In genomic region chr7:133217805-133218204, GRCh38 we compare ENCODE assay signal across 17 cellular contexts.
"Had no signal": no experiment of that assay in that cellular context is flagged by ENCODE, and none has a peak within 500 bp of the region (broad histone marks: within the 10 kb centered on the region; RNA-seq: fewer than 3 reads in every experiment).

No MANE protein-coding gene starts in this region.

- ATAC-seq: foreskin keratinocyte, gastroesophageal sphincter, heart left ventricle, left lung, left ventricle myocardium superior, lower lobe of right lung, mucosa of descending colon had no signal

- H3K27ac Mint-ChIP-seq: mesothelial cell of epicardium had no signal

- H3K27me3 ChIP-seq: dorsolateral prefrontal cortex, esophagus muscularis mucosa, gastroesophageal sphincter, heart left ventricle, left lung had no signal

- H3K27ac ChIP-seq: coronary artery, dorsolateral prefrontal cortex, esophagus muscularis mucosa, foreskin keratinocyte, gastroesophageal sphincter, heart left ventricle, left lung, lower lobe of right lung had no signal

- H3K36me3 ChIP-seq: esophagus muscularis mucosa, gastroesophageal sphincter, heart left ventricle, left lung, lower lobe of right lung had no signal

- H3K4me3 ChIP-seq: coronary artery, dorsolateral prefrontal cortex, esophagus muscularis mucosa, gastroesophageal sphincter, heart left ventricle, left lung, lower lobe of right lung, mucosa of descending colon had no signal

- H3K4me3 Mint-ChIP-seq: mesothelial cell of epicardium had no signal

- H3K4me1 Mint-ChIP-seq: mesothelial cell of epicardium had no signal

- DNase-seq: dermis blood vessel endothelial cell; dorsolateral prefrontal cortex; effector CD4-positive, alpha-beta T cell; effector memory CD4-positive, alpha-beta T cell; foreskin keratinocyte; heart left ventricle; hippocampal formation; left cardiac atrium; left lung; left ventricle myocardium superior; lower lobe of right lung; mesenchymal stem cell; mucosa of descending colon had no signal

- H3K9me3 ChIP-seq: esophagus muscularis mucosa, gastroesophageal sphincter, left lung, lower lobe of right lung, mucosa of descending colon had no signal

- H3K4me1 ChIP-seq: esophagus muscularis mucosa, foreskin keratinocyte, gastroesophageal sphincter, heart left ventricle, left lung, lower lobe of right lung had no signal

- H3K36me3 Mint-ChIP-seq: mesothelial cell of epicardium had no signal
